1 cellular context compared by ENCODE assay signal in the genomic region with DNA sequence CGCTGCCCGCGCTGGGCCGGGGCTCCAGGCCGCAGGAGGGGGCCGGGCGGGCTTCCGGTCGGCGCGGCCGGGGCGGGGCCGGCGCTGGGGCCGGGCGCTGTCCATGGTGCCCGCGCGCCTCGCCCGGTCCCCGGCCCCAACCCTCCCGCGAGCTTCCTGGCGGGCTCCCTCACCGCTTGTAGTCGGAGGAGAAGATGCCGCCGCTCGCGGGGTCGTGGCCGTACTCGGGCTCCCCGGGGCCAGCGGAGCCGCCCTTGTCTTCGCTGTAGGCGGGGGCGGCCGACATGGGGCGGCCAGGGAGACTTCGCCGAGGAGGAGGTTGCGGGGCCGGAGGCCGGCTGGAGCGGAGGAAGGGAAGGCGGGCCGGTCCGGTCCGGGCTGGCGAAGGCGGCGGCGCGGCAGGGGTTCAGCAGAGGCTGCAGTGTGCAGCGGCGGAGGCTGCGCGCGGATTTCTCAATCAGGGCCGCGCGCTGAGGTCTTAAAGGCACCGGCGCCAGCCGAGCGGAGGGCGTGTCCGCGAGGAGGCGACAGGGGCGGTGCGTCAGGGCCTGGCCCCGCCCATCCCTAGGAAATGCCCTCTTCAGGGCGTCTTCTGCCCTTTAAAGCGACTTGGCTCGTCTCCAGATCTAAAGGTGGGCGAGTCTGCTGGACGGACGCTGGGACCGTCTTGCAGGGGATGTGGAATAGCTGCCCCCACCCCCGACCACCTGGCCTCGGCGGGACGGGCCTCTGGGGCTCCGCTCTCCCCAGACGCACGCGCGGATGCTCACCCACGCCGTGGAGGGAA.
TF ChIP-seq lines count a peak whose summit lies in the region.

A gene with protein sequence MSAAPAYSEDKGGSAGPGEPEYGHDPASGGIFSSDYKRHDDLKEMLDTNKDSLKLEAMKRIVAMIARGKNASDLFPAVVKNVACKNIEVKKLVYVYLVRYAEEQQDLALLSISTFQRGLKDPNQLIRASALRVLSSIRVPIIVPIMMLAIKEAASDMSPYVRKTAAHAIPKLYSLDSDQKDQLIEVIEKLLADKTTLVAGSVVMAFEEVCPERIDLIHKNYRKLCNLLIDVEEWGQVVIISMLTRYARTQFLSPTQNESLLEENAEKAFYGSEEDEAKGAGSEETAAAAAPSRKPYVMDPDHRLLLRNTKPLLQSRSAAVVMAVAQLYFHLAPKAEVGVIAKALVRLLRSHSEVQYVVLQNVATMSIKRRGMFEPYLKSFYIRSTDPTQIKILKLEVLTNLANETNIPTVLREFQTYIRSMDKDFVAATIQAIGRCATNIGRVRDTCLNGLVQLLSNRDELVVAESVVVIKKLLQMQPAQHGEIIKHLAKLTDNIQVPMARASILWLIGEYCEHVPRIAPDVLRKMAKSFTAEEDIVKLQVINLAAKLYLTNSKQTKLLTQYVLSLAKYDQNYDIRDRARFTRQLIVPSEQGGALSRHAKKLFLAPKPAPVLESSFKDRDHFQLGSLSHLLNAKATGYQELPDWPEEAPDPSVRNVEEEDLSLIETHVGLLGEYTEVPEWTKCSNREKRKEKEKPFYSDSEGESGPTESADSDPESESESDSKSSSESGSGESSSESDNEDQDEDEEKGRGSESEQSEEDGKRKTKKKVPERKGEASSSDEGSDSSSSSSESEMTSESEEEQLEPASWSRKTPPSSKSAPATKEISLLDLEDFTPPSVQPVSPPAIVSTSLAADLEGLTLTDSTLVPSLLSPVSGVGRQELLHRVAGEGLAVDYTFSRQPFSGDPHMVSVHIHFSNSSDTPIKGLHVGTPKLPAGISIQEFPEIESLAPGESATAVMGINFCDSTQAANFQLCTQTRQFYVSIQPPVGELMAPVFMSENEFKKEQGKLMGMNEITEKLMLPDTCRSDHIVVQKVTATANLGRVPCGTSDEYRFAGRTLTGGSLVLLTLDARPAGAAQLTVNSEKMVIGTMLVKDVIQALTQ (minus strand): TSS at position 455 of the 787 bp plus-strand sequence. CDS start 169 bp downstream, at position 286.

TF ChIP-seq in HepG2, 621 proteins besides CTCF, POLR2A, EP300 and RAD21 (continued from another document and continues in another):
- peak; percentile 50; the same call in 1 of the 2 replicates for TF ChIP-seq FOXC1 (CRISPR knock-in tag; IDR thresholded peaks at IDR 0.05; ENCODE audit: borderline replicate concordance)
- no peak for TF ChIP-seq RBFOX2 (IDR thresholded peaks at IDR 0.05; ENCODE audit: low read depth, low read length)
- TF ChIP-seq, protein P1, sequence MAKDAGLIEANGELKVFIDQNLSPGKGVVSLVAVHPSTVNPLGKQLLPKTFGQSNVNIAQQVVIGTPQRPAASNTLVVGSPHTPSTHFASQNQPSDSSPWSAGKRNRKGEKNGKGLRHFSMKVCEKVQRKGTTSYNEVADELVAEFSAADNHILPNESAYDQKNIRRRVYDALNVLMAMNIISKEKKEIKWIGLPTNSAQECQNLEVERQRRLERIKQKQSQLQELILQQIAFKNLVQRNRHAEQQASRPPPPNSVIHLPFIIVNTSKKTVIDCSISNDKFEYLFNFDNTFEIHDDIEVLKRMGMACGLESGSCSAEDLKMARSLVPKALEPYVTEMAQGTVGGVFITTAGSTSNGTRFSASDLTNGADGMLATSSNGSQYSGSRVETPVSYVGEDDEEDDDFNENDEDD (CRISPR knock-in tag; IDR thresholded peaks at IDR 0.05; ENCODE audit: borderline replicate concordance): no peak
- no peak for TF ChIP-seq ZKSCAN1 (IDR thresholded peaks at IDR 0.05; ENCODE audit: low read length)
- no peak for TF ChIP-seq ATF7 (IDR thresholded peaks at IDR 0.05)
- no peak for TF ChIP-seq ATF7 (CRISPR knock-in tag; IDR thresholded peaks at IDR 0.05)
- no peak for TF ChIP-seq HCFC1 (IDR thresholded peaks at IDR 0.05; ENCODE audit: low read depth, low read length)
- TF ChIP-seq, protein P2, sequence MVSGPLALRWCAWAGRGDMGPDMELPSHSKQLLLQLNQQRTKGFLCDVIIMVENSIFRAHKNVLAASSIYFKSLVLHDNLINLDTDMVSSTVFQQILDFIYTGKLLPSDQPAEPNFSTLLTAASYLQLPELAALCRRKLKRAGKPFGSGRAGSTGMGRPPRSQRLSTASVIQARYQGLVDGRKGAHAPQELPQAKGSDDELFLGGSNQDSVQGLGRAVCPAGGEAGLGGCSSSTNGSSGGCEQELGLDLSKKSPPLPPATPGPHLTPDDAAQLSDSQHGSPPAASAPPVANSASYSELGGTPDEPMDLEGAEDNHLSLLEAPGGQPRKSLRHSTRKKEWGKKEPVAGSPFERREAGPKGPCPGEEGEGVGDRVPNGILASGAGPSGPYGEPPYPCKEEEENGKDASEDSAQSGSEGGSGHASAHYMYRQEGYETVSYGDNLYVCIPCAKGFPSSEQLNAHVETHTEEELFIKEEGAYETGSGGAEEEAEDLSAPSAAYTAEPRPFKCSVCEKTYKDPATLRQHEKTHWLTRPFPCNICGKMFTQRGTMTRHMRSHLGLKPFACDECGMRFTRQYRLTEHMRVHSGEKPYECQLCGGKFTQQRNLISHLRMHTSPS (CRISPR knock-in tag; IDR thresholded peaks at IDR 0.05; ENCODE audit: low read depth): no peak
- no peak for TF ChIP-seq RFX1 (IDR thresholded peaks at IDR 0.05)
- TF ChIP-seq SOX5 (CRISPR knock-in tag; IDR thresholded peaks at IDR 0.05; ENCODE audit: borderline replicate concordance): no peak
- TF ChIP-seq, protein P3, sequence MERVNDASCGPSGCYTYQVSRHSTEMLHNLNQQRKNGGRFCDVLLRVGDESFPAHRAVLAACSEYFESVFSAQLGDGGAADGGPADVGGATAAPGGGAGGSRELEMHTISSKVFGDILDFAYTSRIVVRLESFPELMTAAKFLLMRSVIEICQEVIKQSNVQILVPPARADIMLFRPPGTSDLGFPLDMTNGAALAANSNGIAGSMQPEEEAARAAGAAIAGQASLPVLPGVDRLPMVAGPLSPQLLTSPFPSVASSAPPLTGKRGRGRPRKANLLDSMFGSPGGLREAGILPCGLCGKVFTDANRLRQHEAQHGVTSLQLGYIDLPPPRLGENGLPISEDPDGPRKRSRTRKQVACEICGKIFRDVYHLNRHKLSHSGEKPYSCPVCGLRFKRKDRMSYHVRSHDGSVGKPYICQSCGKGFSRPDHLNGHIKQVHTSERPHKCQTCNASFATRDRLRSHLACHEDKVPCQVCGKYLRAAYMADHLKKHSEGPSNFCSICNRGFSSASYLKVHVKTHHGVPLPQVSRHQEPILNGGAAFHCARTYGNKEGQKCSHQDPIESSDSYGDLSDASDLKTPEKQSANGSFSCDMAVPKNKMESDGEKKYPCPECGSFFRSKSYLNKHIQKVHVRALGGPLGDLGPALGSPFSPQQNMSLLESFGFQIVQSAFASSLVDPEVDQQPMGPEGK (CRISPR knock-in tag; IDR thresholded peaks at IDR 0.05): no peak
- TF ChIP-seq, protein P4, sequence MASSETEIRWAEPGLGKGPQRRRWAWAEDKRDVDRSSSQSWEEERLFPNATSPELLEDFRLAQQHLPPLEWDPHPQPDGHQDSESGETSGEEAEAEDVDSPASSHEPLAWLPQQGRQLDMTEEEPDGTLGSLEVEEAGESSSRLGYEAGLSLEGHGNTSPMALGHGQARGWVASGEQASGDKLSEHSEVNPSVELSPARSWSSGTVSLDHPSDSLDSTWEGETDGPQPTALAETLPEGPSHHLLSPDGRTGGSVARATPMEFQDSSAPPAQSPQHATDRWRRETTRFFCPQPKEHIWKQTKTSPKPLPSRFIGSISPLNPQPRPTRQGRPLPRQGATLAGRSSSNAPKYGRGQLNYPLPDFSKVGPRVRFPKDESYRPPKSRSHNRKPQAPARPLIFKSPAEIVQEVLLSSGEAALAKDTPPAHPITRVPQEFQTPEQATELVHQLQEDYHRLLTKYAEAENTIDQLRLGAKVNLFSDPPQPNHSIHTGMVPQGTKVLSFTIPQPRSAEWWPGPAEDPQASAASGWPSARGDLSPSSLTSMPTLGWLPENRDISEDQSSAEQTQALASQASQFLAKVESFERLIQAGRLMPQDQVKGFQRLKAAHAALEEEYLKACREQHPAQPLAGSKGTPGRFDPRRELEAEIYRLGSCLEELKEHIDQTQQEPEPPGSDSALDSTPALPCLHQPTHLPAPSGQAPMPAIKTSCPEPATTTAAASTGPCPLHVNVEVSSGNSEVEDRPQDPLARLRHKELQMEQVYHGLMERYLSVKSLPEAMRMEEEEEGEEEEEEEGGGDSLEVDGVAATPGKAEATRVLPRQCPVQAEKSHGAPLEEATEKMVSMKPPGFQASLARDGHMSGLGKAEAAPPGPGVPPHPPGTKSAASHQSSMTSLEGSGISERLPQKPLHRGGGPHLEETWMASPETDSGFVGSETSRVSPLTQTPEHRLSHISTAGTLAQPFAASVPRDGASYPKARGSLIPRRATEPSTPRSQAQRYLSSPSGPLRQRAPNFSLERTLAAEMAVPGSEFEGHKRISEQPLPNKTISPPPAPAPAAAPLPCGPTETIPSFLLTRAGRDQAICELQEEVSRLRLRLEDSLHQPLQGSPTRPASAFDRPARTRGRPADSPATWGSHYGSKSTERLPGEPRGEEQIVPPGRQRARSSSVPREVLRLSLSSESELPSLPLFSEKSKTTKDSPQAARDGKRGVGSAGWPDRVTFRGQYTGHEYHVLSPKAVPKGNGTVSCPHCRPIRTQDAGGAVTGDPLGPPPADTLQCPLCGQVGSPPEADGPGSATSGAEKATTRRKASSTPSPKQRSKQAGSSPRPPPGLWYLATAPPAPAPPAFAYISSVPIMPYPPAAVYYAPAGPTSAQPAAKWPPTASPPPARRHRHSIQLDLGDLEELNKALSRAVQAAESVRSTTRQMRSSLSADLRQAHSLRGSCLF (CRISPR knock-in tag; IDR thresholded peaks at IDR 0.05; ENCODE audit: borderline replicate concordance): no peak
- peak; percentile 83 for TF ChIP-seq WIZ (CRISPR knock-in tag; IDR thresholded peaks at IDR 0.05)
- no peak for TF ChIP-seq ZNF225 (CRISPR knock-in tag; IDR thresholded peaks at IDR 0.05)
- TF ChIP-seq, protein P5, sequence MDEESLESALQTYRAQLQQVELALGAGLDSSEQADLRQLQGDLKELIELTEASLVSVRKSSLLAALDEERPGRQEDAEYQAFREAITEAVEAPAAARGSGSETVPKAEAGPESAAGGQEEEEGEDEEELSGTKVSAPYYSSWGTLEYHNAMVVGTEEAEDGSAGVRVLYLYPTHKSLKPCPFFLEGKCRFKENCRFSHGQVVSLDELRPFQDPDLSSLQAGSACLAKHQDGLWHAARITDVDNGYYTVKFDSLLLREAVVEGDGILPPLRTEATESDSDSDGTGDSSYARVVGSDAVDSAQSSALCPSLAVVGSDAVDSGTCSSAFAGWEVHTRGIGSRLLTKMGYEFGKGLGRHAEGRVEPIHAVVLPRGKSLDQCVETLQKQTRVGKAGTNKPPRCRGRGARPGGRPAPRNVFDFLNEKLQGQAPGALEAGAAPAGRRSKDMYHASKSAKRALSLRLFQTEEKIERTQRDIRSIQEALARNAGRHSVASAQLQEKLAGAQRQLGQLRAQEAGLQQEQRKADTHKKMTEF (CRISPR knock-in tag; IDR thresholded peaks at IDR 0.05): peak; percentile 64; the same call in 1 of the 2 replicates
- TF ChIP-seq RCOR2 (CRISPR knock-in tag; IDR thresholded peaks at IDR 0.05): no peak
- TF ChIP-seq, protein P6, sequence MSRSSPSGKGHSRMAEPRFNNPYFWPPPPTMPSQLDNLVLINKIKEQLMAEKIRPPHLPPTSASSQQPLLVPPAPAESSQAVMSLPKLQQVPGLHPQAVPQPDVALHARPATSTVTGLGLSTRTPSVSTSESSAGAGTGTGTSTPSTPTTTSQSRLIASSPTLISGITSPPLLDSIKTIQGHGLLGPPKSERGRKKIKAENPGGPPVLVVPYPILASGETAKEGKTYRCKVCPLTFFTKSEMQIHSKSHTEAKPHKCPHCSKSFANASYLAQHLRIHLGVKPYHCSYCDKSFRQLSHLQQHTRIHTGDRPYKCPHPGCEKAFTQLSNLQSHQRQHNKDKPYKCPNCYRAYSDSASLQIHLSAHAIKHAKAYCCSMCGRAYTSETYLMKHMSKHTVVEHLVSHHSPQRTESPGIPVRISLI (CRISPR knock-in tag; IDR thresholded peaks at IDR 0.05; ENCODE audit: borderline replicate concordance): no peak
- TF ChIP-seq ZNF468 (CRISPR knock-in tag; IDR thresholded peaks at IDR 0.05): no peak
- TF ChIP-seq, protein P7, sequence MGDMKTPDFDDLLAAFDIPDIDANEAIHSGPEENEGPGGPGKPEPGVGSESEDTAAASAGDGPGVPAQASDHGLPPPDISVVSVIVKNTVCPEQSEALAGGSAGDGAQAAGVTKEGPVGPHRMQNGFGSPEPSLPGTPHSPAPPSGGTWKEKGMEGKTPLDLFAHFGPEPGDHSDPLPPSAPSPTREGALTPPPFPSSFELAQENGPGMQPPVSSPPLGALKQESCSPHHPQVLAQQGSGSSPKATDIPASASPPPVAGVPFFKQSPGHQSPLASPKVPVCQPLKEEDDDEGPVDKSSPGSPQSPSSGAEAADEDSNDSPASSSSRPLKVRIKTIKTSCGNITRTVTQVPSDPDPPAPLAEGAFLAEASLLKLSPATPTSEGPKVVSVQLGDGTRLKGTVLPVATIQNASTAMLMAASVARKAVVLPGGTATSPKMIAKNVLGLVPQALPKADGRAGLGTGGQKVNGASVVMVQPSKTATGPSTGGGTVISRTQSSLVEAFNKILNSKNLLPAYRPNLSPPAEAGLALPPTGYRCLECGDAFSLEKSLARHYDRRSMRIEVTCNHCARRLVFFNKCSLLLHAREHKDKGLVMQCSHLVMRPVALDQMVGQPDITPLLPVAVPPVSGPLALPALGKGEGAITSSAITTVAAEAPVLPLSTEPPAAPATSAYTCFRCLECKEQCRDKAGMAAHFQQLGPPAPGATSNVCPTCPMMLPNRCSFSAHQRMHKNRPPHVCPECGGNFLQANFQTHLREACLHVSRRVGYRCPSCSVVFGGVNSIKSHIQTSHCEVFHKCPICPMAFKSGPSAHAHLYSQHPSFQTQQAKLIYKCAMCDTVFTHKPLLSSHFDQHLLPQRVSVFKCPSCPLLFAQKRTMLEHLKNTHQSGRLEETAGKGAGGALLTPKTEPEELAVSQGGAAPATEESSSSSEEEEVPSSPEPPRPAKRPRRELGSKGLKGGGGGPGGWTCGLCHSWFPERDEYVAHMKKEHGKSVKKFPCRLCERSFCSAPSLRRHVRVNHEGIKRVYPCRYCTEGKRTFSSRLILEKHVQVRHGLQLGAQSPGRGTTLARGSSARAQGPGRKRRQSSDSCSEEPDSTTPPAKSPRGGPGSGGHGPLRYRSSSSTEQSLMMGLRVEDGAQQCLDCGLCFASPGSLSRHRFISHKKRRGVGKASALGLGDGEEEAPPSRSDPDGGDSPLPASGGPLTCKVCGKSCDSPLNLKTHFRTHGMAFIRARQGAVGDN (CRISPR knock-in tag; IDR thresholded peaks at IDR 0.05): peak; percentile 60
- TF ChIP-seq ZNF317 (CRISPR knock-in tag; IDR thresholded peaks at IDR 0.05): no peak
- no peak for TF ChIP-seq NR3C1 (CRISPR knock-in tag; IDR thresholded peaks at IDR 0.05)
- TF ChIP-seq TCF7L2 (IDR thresholded peaks at IDR 0.05; ENCODE audit: low read depth, low read length): no peak
- no peak for TF ChIP-seq ZNF160 (CRISPR knock-in tag; IDR thresholded peaks at IDR 0.05)
- TF ChIP-seq ZNF670 (CRISPR knock-in tag; IDR thresholded peaks at IDR 0.05; ENCODE audit: borderline replicate concordance): no peak; the same call in 1 of the 2 replicates
- TF ChIP-seq, protein P8, sequence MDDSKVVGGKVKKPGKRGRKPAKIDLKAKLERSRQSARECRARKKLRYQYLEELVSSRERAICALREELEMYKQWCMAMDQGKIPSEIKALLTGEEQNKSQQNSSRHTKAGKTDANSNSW (CRISPR knock-in tag; IDR thresholded peaks at IDR 0.05; ENCODE audit: borderline replicate concordance): no peak
- no peak for TF ChIP-seq GPN1 (CRISPR knock-in tag; IDR thresholded peaks at IDR 0.05; ENCODE audit: borderline replicate concordance)
- TF ChIP-seq PLRG1 (conservative IDR thresholded peaks at IDR 0.05): no peak
- TF ChIP-seq ZNF83 (CRISPR knock-in tag; IDR thresholded peaks at IDR 0.05; ENCODE audit: borderline replicate concordance): no peak
- peak; percentile 75 for TF ChIP-seq GABPB1 (CRISPR knock-in tag; IDR thresholded peaks at IDR 0.05)
- TF ChIP-seq TRIM24 (CRISPR knock-in tag; IDR thresholded peaks at IDR 0.05): no peak
- peak; percentile 77 for TF ChIP-seq SALL1 (CRISPR knock-in tag; IDR thresholded peaks at IDR 0.05)
- TF ChIP-seq SSRP1 (CRISPR knock-in tag; IDR thresholded peaks at IDR 0.05): no peak
